1 cellular context compared by ENCODE assay signal in the genomic region with DNA sequence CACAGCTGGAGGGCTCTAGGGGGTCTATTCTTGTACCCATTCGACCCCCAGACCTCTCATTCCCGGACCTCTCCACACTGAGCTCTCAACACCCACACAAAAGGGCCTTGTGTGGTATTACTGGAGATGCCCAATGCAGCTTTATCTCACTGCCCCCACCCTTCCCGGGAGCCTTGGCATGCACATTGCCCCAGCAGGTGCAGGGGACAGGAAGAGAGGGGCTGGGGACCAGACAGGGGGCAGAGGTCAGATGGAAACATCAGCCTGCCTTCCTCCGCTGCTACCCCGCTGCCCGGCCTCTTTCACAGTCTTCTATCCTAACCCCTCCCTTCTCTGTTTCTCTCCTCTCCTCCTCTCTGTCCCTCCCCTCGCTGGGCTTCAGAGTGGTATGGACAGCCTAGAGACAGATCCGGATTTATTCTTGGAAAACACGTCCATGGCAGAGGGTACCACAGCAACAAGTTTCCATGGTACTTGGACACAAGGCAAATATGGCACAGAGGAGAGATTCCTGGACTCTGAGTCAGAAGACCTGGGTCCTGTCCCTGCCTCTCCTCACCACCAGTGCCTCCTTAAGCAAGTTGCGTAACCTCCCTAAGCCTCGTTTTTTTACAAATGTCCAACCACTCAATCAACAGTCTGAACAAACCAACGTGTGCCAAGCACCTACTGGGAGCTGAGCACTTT.
TF ChIP-seq lines count a peak whose summit lies in the region.

No MANE protein-coding gene starts in this region.

TF ChIP-seq in A549, 52 proteins besides CTCF, POLR2A, EP300 and RAD21 (continued from another document):
- TF ChIP-seq CBX2 (IDR thresholded peaks at IDR 0.05; ENCODE audit: borderline replicate concordance, low read depth) (no peak), MAFK (IDR thresholded peaks at IDR 0.05; ENCODE audit: partially characterized antibody) (no peak)
